Comparison of ENCODE assay signal across 1 cellular context in the genomic region with DNA sequence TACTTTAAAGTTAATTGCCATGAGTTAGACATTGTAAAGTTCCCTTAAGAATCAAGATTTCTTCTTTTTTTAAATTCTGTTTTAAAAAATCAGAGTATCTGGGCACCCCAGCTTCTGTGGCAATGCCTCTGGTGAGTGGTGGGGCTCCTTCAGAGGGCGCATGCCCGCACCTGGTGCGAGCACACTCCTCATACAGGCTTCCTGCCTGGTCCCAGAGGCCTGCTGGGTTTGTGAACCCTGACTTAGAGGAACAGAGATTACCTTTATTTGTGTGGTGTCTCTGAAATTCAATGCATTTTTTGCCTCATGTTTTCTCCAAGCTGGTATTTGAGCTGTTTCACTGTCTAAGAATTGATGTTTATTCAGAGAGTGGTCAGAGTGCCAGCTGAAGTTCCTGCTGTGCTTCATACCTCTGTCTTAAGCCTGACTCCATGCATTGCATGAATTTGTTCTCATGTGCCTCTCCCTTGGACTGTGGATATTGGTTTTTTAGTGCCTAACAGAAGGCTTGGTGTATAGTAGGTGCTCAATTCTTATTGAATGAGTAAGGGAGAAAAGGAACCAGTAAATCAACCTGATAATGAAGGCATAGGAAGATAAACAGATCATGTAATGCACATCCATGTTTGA.
TF ChIP-seq lines count a peak whose summit lies in the region.

No MANE protein-coding gene starts in this region.

TF ChIP-seq in IMR-90, 13 proteins besides CTCF, POLR2A, EP300 and RAD21:
- TF ChIP-seq MAZ (IDR thresholded peaks at IDR 0.05; ENCODE audit: borderline replicate concordance, low read depth, low read length) (no peak), NFE2L2 (IDR thresholded peaks at IDR 0.05; ENCODE audit: low read depth, low read length) (no peak), FOS (IDR thresholded peaks at IDR 0.05; ENCODE audit: low read depth, low read length) (no peak), CHD1 (IDR thresholded peaks at IDR 0.05; ENCODE audit: low read depth, low read length) (no peak), SMC3 (IDR thresholded peaks at IDR 0.05; ENCODE audit: low read depth, low read length) (no peak), RFX5 (IDR thresholded peaks at IDR 0.05; ENCODE audit: low read depth, low read length) (no peak), MXI1 (IDR thresholded peaks at IDR 0.05; ENCODE audit: borderline replicate concordance, low read depth, low read length) (no peak), MAFK (IDR thresholded peaks at IDR 0.05; ENCODE audit: low read depth, low read length) (no peak), CEBPB (IDR thresholded peaks at IDR 0.05; ENCODE audit: low read depth, low read length) (no peak), RCOR1 (IDR thresholded peaks at IDR 0.05; ENCODE audit: insufficient replicate concordance, low read length) (no peak), BHLHE40 (IDR thresholded peaks at IDR 0.05; ENCODE audit: low read depth, low read length) (no peak)
- TF ChIP-seq, protein P1, sequence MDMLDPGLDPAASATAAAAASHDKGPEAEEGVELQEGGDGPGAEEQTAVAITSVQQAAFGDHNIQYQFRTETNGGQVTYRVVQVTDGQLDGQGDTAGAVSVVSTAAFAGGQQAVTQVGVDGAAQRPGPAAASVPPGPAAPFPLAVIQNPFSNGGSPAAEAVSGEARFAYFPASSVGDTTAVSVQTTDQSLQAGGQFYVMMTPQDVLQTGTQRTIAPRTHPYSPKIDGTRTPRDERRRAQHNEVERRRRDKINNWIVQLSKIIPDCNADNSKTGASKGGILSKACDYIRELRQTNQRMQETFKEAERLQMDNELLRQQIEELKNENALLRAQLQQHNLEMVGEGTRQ (IDR thresholded peaks at IDR 0.05; ENCODE audit: low read depth, low read length), result no peak
- TF ChIP-seq, protein P2, sequence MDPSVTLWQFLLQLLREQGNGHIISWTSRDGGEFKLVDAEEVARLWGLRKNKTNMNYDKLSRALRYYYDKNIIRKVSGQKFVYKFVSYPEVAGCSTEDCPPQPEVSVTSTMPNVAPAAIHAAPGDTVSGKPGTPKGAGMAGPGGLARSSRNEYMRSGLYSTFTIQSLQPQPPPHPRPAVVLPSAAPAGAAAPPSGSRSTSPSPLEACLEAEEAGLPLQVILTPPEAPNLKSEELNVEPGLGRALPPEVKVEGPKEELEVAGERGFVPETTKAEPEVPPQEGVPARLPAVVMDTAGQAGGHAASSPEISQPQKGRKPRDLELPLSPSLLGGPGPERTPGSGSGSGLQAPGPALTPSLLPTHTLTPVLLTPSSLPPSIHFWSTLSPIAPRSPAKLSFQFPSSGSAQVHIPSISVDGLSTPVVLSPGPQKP (IDR thresholded peaks at IDR 0.05; ENCODE audit: borderline replicate concordance, low read depth, low read length), result no peak
